In genomic region chr12:684416-684815, GRCh38 we compare ENCODE assay signal across 19 cellular contexts. TPM values are rescaled to one million over a fixed set of nuclear protein-coding genes. Genes with fewer than 3 reads are reported as not detected.
A peak's percentile ranks its signal among the peaks of the same experiment; 100 is the strongest.
DNase-seq lines count a peak whose midpoint lies in the region; ATAC-seq and TF ChIP-seq lines count a peak whose summit lies in the region.
"Had no signal": no experiment of that assay in that cellular context is flagged by ENCODE, and none has a peak within 500 bp of the region (broad histone marks: within the 10 kb centered on the region; RNA-seq: fewer than 3 reads in every experiment).

No MANE protein-coding gene starts in this region.

- H3K36me3 ChIP-seq in CD8-positive, alpha-beta memory T cell (ENCODE audit: insufficient read depth, low read length) = no peaks in the 10 kb centered on the region
- H3K36me3 ChIP-seq in KOPT-K1 (ENCODE audit: insufficient read depth, low read length) (no peaks in the 10 kb centered on the region), neutrophil (no peaks in the 10 kb centered on the region), smooth muscle cell (ENCODE audit: low read depth) (no peaks in the 10 kb centered on the region)
- H3K36me3 ChIP-seq: left ventricle myocardium inferior, pancreas, vagina had no signal

- peaks cover 41 to 63% (median 60%) of the 10 kb centered on the region in 3 donors for H3K4me1 Mint-ChIP-seq in CD8-positive, alpha-beta memory T cell
- H3K4me1 Mint-ChIP-seq in activated naive CD8-positive, alpha-beta T cell treated with anti-CD3 and anti-CD28 coated beads, Interleukin-2, amount 50 U/mL, for 24 hours = peaks cover 51% of the 10 kb centered on the region

- TF ChIP-seq CTCF in neutrophil (IDR thresholded peaks at IDR 0.05) = no peak
- TF ChIP-seq CTCF in smooth muscle cell (IDR thresholded peaks at IDR 0.05; ENCODE audit: borderline replicate concordance, insufficient read depth, poor library complexity, severe bottlenecking) = no peak

- no peak overlapping the region for H3K9ac ChIP-seq in smooth muscle cell (ENCODE audit: low read depth)

- no peaks in the 10 kb centered on the region for H4K20me1 ChIP-seq in smooth muscle cell (ENCODE audit: low read depth)

- no peak overlapping the region for H3K4me3 ChIP-seq in CD8-positive, alpha-beta memory T cell (ENCODE audit: low read length)
- H3K4me3 ChIP-seq in neutrophil (ENCODE audit: low read depth in 1 of 2, low read length in 1 of 2) (no peak overlapping the region), smooth muscle cell (no peak overlapping the region)
- H3K4me3 ChIP-seq: left ventricle myocardium inferior, pancreas, vagina had no signal

- H3K79me2 ChIP-seq in smooth muscle cell (ENCODE audit: low read depth) = no peaks in the 10 kb centered on the region

- no peaks in the 10 kb centered on the region for H3K9me3 Mint-ChIP-seq in CD8-positive, alpha-beta memory T cell
- no peaks in the 10 kb centered on the region for H3K9me3 Mint-ChIP-seq in activated naive CD8-positive, alpha-beta T cell treated with anti-CD3 and anti-CD28 coated beads, Interleukin-2, amount 50 U/mL, for 24 hours

- peak in 1 of 5 donors; percentile 51 for DNase-seq in CD8-positive, alpha-beta memory T cell
- DNase-seq in activated naive CD8-positive, alpha-beta T cell treated with anti-CD3 and anti-CD28 coated beads, Interleukin-2, amount 50 U/mL, for 24 hours = no peak
- DNase-seq in NCI-H2029 treated with DMSO at 0.1 percent for 48 hours (lab: John Stamatoyannopoulos, UW) = no peak
- no peak for DNase-seq in smooth muscle cell (lab: John Stamatoyannopoulos, UW; ENCODE audit: unreplicated experiment)
- no peak for DNase-seq in activated T-cell treated with anti-CD3 and anti-CD28 coated beads, Interleukin-2, amount 50 U/mL, for 1 hour
- DNase-seq: activated effector memory CD4-positive, alpha-beta T cell treated with anti-CD3 and anti-CD28 coated beads, Interleukin-2, amount 50 U/mL, for 16 hours; AML-193; anterior cingulate cortex; DMS153; effector CD4-positive, alpha-beta T cell; left ventricle myocardium inferior; NCI-H1694 treated with DMSO at 0.1 percent for 48 hours; NCI-H446; pancreas; stimulated activated CD4-positive, alpha-beta T cell treated with anti-CD3 and anti-CD28 coated beads, Interleukin-2, amount 100 ng/mL, for 24 hours; SW 1271 had no signal

- 76% methylated on average over 4 of the region's 4 CpGs for WGBS in smooth muscle cell (ENCODE audit: low lambda C conversion rate)

- H3K36me3 Mint-ChIP-seq in CD8-positive, alpha-beta memory T cell = no peaks in the 10 kb centered on the region
- no peaks in the 10 kb centered on the region for H3K36me3 Mint-ChIP-seq in activated naive CD8-positive, alpha-beta T cell treated with anti-CD3 and anti-CD28 coated beads, Interleukin-2, amount 50 U/mL, for 24 hours (ENCODE audit: low read depth)

- H3F3A ChIP-seq in smooth muscle cell (ENCODE audit: low read depth) = no peaks in the 10 kb centered on the region

- no peaks in the 10 kb centered on the region for H3K9me3 ChIP-seq in CD8-positive, alpha-beta memory T cell (ENCODE audit: low read length)
- no peaks in the 10 kb centered on the region for H3K9me3 ChIP-seq in KOPT-K1 (ENCODE audit: insufficient read depth, low read length, poor library complexity, severe bottlenecking)
- no peaks in the 10 kb centered on the region for H3K9me3 ChIP-seq in neutrophil
- no peaks in the 10 kb centered on the region for H3K9me3 ChIP-seq in smooth muscle cell (replicated peaks; ENCODE audit: low read depth)
- H3K9me3 ChIP-seq: left ventricle myocardium inferior, pancreas, vagina had no signal

- CTCF ChIA-PET in CD8-positive, alpha-beta memory T cell (lab: Charles Lee) = interaction anchor here (0.8 kb wide), 1 partner anchor 66 kb away, joined by 3 read pairs; no protein-coding TSS in a partner anchor

- peaks cover 33% of the 10 kb centered on the region for H3K4me1 ChIP-seq in CD8-positive, alpha-beta memory T cell (ENCODE audit: insufficient read depth, low read length)
- H3K4me1 ChIP-seq in neutrophil (ENCODE audit: control insufficient read depth in 1 of 2, insufficient read depth in 1 of 2, low read depth in 1 of 2, low read length in 1 of 2) = peaks cover 24 to 26% of the 10 kb centered on the region in 2 experiments
- peaks cover 4% of the 10 kb centered on the region for H3K4me1 ChIP-seq in smooth muscle cell (ENCODE audit: low read depth)
- H3K4me1 ChIP-seq: pancreas, vagina had no signal

- H3K27me3 ChIP-seq in CD8-positive, alpha-beta memory T cell (ENCODE audit: insufficient read depth, low read length, poor library complexity, severe bottlenecking) = no peaks in the 10 kb centered on the region
- H3K27me3 ChIP-seq in neutrophil (no peaks in the 10 kb centered on the region), smooth muscle cell (ENCODE audit: low read depth) (no peaks in the 10 kb centered on the region)
- H3K27me3 ChIP-seq: pancreas, vagina had no signal

- H3K4me2 ChIP-seq in smooth muscle cell = no peak overlapping the region

- ATAC-seq in activated naive CD8-positive, alpha-beta T cell treated with anti-CD3 and anti-CD28 coated beads, Interleukin-2, amount 50 U/mL, for 24 hours = no peak
- ATAC-seq: pancreas had no signal

- H2AFZ ChIP-seq in smooth muscle cell (ENCODE audit: low read depth) = no peak overlapping the region

- H3K27me3 Mint-ChIP-seq in CD8-positive, alpha-beta memory T cell = no peaks in the 10 kb centered on the region
- no peaks in the 10 kb centered on the region for H3K27me3 Mint-ChIP-seq in activated naive CD8-positive, alpha-beta T cell treated with anti-CD3 and anti-CD28 coated beads, Interleukin-2, amount 50 U/mL, for 24 hours

- H3K27ac Mint-ChIP-seq in CD8-positive, alpha-beta memory T cell = peak overlapping the region; percentile 89 to 100 (median 98)
- peak overlapping the region; percentile 11 for H3K27ac Mint-ChIP-seq in activated naive CD8-positive, alpha-beta T cell treated with anti-CD3 and anti-CD28 coated beads, Interleukin-2, amount 50 U/mL, for 24 hours

- POLR2A ChIA-PET in CD8-positive, alpha-beta memory T cell (lab: Charles Lee) = no interaction called here

- peak overlapping the region; percentile 80 for H3K27ac ChIP-seq in CD8-positive, alpha-beta memory T cell (ENCODE audit: low read depth, low read length)
- H3K27ac ChIP-seq in KOPT-K1 (ENCODE audit: low read depth, low read length, poor library complexity, severe bottlenecking) (peak overlapping the region; percentile 30), neutrophil (peak overlapping the region; percentile 89), smooth muscle cell (ENCODE audit: low read depth) (no peak overlapping the region)
- H3K27ac ChIP-seq: pancreas, vagina had no signal

- H3K4me3 Mint-ChIP-seq in CD8-positive, alpha-beta memory T cell = peak overlapping the region; percentile 6 to 73 (median 55)
- H3K4me3 Mint-ChIP-seq in activated naive CD8-positive, alpha-beta T cell treated with anti-CD3 and anti-CD28 coated beads, Interleukin-2, amount 50 U/mL, for 24 hours = no peak overlapping the region

RNA-seq across cellular contexts. Expression of gene NINJ2, which starts 21.2 kb away (rescaled TPM):
- 1 to 10 TPM; 3.3 to 4.2 TPM for total RNA-seq in CD8-positive, alpha-beta memory T cell
- 47.1 TPM for polyA plus RNA-seq in CD8-positive, alpha-beta memory T cell
- total RNA-seq in smooth muscle cell = 0.45 and 12.1 TPM in 2 replicates
- polyA plus RNA-seq in smooth muscle cell = 4.2 and 4.6 TPM in 2 replicates
